In genomic region chr2:52882974-52883373, GRCh38 we compare ENCODE assay signal across 3 cellular contexts.
TF ChIP-seq lines count a peak whose summit lies in the region.

No MANE protein-coding gene starts in this region.

TF ChIP-seq in HepG2, 621 proteins besides CTCF, POLR2A, EP300 and RAD21:
- TF ChIP-seq NFIB (CRISPR knock-in tag; IDR thresholded peaks at IDR 0.05; ENCODE audit: borderline replicate concordance) (0 out of 2 replicates have a peak, but pooled peaks have one; percentile 24), TSC22D2 (CRISPR knock-in tag; IDR thresholded peaks at IDR 0.05; ENCODE audit: borderline replicate concordance) (no peak), NPAS2 (CRISPR knock-in tag; IDR thresholded peaks at IDR 0.05; ENCODE audit: borderline replicate concordance) (no peak), U2AF2 (IDR thresholded peaks at IDR 0.05; ENCODE audit: low read depth, low read length) (no peak), ZNF282 (IDR thresholded peaks at IDR 0.05; ENCODE audit: partially characterized antibody) (peak; percentile 93), FOXK2 (IDR thresholded peaks at IDR 0.05) (peak; percentile 12; the same call in 1 of the 2 replicates), NFRKB (IDR thresholded peaks at IDR 0.05) (0 out of 2 replicates have a peak, but pooled peaks have one; percentile 19), PHB2 (IDR thresholded peaks at IDR 0.05; ENCODE audit: partially characterized antibody) (peak; percentile 67), RAD51 (IDR thresholded peaks at IDR 0.05; ENCODE audit: borderline replicate concordance) (peak; percentile 6; the same call in 1 of the 2 replicates), ZNF556 (CRISPR knock-in tag; IDR thresholded peaks at IDR 0.05; ENCODE audit: borderline replicate concordance) (no peak), FOXA1 (IDR thresholded peaks at IDR 0.05) (0 out of 2 replicates have a peak, but pooled peaks have one; percentile 9), FOXA1 (CRISPR knock-in tag; IDR thresholded peaks at IDR 0.05) (no peak), PHF5A (CRISPR knock-in tag; IDR thresholded peaks at IDR 0.05; ENCODE audit: low read depth, unreplicated experiment) (no peak), NFYC (CRISPR knock-in tag; IDR thresholded peaks at IDR 0.05) (no peak), MATR3 (CRISPR knock-in tag; IDR thresholded peaks at IDR 0.05) (no peak), NBN (conservative IDR thresholded peaks at IDR 0.05) (peak; percentile 75; the same call in 1 of the 2 replicates), TRIM22 (IDR thresholded peaks at IDR 0.05) (peak; percentile 46; the same call in 1 of the 2 replicates)

TF ChIP-seq in H1, 55 proteins besides CTCF, POLR2A, EP300 and RAD21:
- TF ChIP-seq JUN (IDR thresholded peaks at IDR 0.05; ENCODE audit: low read depth, low read length) (no peak), HDAC2 (IDR thresholded peaks at IDR 0.05; ENCODE audit: borderline replicate concordance in 1 of 2, low read depth in 2 of 2, low read length in 2 of 2) (no peak), NANOG (IDR thresholded peaks at IDR 0.05; ENCODE audit: insufficient read depth, low read depth, low read length, poor library complexity, severe bottlenecking) (no peak), ATF2 (IDR thresholded peaks at IDR 0.05; ENCODE audit: low read length) (no peak), TAF1 (IDR thresholded peaks at IDR 0.05; ENCODE audit: low read depth, low read length) (no peak), CREB1 (IDR thresholded peaks at IDR 0.05) (no peak), BRCA1 (IDR thresholded peaks at IDR 0.05; ENCODE audit: low read depth, low read length) (no peak), TBP (IDR thresholded peaks at IDR 0.05; ENCODE audit: low read depth, low read length) (no peak), RBBP5 (IDR thresholded peaks at IDR 0.05; ENCODE audit: borderline replicate concordance, low read depth, low read length) (no peak), MAFK (IDR thresholded peaks at IDR 0.05; ENCODE audit: low read depth, low read length) (no peak), SUZ12 (IDR thresholded peaks at IDR 0.05; ENCODE audit: low read length) (no peak), SP2 (IDR thresholded peaks at IDR 0.05; ENCODE audit: low read length) (no peak), KDM1A (IDR thresholded peaks at IDR 0.05; ENCODE audit: borderline replicate concordance, low read length) (no peak), SIX5 (IDR thresholded peaks at IDR 0.05; ENCODE audit: low read depth, low read length) (no peak), SP1 (IDR thresholded peaks at IDR 0.05; ENCODE audit: low read depth, low read length) (no peak)

TF ChIP-seq in WTC11, 78 proteins besides CTCF, POLR2A, EP300 and RAD21:
- TF ChIP-seq ZNF281 (CRISPR knock-in tag; IDR thresholded peaks at IDR 0.05) (no peak), JUN (CRISPR knock-in tag; IDR thresholded peaks at IDR 0.05) (no peak), MLX (CRISPR knock-in tag; IDR thresholded peaks at IDR 0.05) (no peak), SMAD3 (CRISPR knock-in tag; IDR thresholded peaks at IDR 0.05; ENCODE audit: borderline replicate concordance) (no peak), ATF2 (CRISPR knock-in tag; IDR thresholded peaks at IDR 0.05; ENCODE audit: borderline replicate concordance, low read depth) (no peak), HMGA2 (CRISPR knock-in tag; IDR thresholded peaks at IDR 0.05) (no peak), ARID4B (CRISPR knock-in tag; IDR thresholded peaks at IDR 0.05; ENCODE audit: borderline replicate concordance) (no peak), ATF3 (CRISPR knock-in tag; conservative IDR thresholded peaks at IDR 0.05) (no peak)
